8 cellular contexts compared by ENCODE assay signal in the genomic region with DNA sequence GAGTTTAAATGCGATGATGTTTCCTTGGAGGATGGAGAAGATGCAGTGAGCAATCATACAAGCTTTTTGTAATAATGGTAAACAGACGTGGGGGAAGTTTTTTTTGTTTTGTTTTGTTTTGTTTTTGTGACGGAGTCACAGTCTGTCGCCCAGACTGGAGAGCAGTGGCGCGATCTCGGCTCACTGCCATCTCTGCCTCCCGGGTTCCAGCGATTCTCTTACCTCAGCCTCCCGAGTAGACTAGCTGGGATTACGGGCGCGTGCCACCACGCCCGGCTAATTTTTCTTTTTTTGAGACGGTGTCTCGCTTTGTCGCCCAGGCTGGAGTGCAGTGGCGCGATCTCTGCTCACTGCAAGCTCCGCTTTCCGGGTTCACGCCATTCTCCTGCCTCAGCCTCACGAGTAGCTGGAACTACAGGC. TPM values are rescaled to one million over a fixed set of nuclear protein-coding genes. Genes with fewer than 3 reads are reported as not detected.
DNase-seq lines count a peak whose midpoint lies in the region; ATAC-seq, FAIRE-seq and TF ChIP-seq lines count a peak whose summit lies in the region.
"Not testable (repeated sequence)": the region's sequence is repeated elsewhere in the genome, so short reads cannot be mapped to it uniquely, and the experiment has no call there.

No MANE protein-coding gene starts in this region.

- not testable (repeated sequence) for H2AFZ ChIP-seq in SU-DHL-6 (ENCODE audit: low read depth, low read length, severe bottlenecking)
- H2AFZ ChIP-seq in keratinocyte (ENCODE audit: control insufficient read depth, low read length), result peak overlapping the region; percentile 87

- not testable (repeated sequence) for TF ChIP-seq CTCF in SU-DHL-6 (IDR thresholded peaks at IDR 0.05; ENCODE audit: insufficient read depth, low read length, poor library complexity, severe bottlenecking); keratinocyte (optimal IDR thresholded peaks at IDR 0.05 in 1 of 3, IDR thresholded peaks at IDR 0.05 in 1 of 3, conservative IDR thresholded peaks at IDR 0.05 in 1 of 3; ENCODE audit: extremely low read depth in 1 of 3, insufficient read depth in 2 of 3, low read length in 3 of 3); pancreas (IDR thresholded peaks at IDR 0.05); tibial artery (IDR thresholded peaks at IDR 0.05)

- not testable (repeated sequence) for H3K9me1 ChIP-seq in keratinocyte (ENCODE audit: control insufficient read depth, extremely low read depth, insufficient read depth, low read length)

- H3K79me2 ChIP-seq in SU-DHL-6 (ENCODE audit: insufficient read depth, low read length), result peaks cover 77% of the 10 kb centered on the region
- peaks cover 78% of the 10 kb centered on the region for H3K79me2 ChIP-seq in keratinocyte (ENCODE audit: control insufficient read depth, insufficient read depth, low read length)

- peak overlapping the region; percentile 94 for H3K9ac ChIP-seq in HUES48 (ENCODE audit: low read depth, low read length)
- H3K9ac ChIP-seq in SU-DHL-6 (ENCODE audit: low read length), result peak overlapping the region; percentile 85
- H3K9ac ChIP-seq in keratinocyte (ENCODE audit: control insufficient read depth, extremely low read depth, insufficient read depth, low read length), result peak overlapping the region; percentile 97

- not testable (repeated sequence) for H3K27me3 ChIP-seq in HUES48 (ENCODE audit: control insufficient read depth, insufficient read depth, low read length); SU-DHL-6 (ENCODE audit: low read length); effector memory CD4-positive, alpha-beta T cell (replicated peaks; ENCODE audit: control insufficient read depth, insufficient read depth, low read length, poor library complexity, severe bottlenecking); keratinocyte (ENCODE audit: control insufficient read depth, extremely low read depth, insufficient read depth, low read length); pancreas; tibial artery

- H3K9me2 ChIP-seq in SU-DHL-6 (replicated peaks; ENCODE audit: insufficient read depth, low read length), result not testable (repeated sequence)

- not testable (repeated sequence) for H3K9me3 ChIP-seq in HUES48 (ENCODE audit: control insufficient read depth, insufficient read depth, low read length); SU-DHL-6 (ENCODE audit: insufficient read depth, low read length); effector memory CD4-positive, alpha-beta T cell (ENCODE audit: control insufficient read depth, low read length); keratinocyte (ENCODE audit: control insufficient read depth, low read depth, low read length); pancreas; tibial artery

- not testable (repeated sequence) for FAIRE-seq in keratinocyte (lab: Jason Lieb, UNC); pancreas (lab: Jason Lieb, UNC)

- DNase-seq in ELF-1 (ENCODE audit: low read depth, low spot score), result peak; percentile 47
- DNase-seq in activated effector memory CD4-positive, alpha-beta T cell treated with anti-CD3 and anti-CD28 coated beads, Interleukin-2, amount 50 U/mL, for 16 hours, result peak; percentile 74
- DNase-seq in effector memory CD4-positive, alpha-beta T cell, result peak; percentile 3 to 33 (median 8)
- DNase-seq in keratinocyte (ENCODE audit: low read depth, low spot score), result not testable (repeated sequence)
- peak in 2 of 6 donors; percentile 29 to 60 for DNase-seq in pancreas
- DNase-seq in tibial artery, result peak in 1 of 2 donors; percentile 77

- dilution Hi-C loops in keratinocyte (cut with MboI; ENCODE audit: extremely low pct_ligation_motif_present, low sequenced_read_pairs), result not testable (repeated sequence)

- H3K36me3 ChIP-seq in HUES48 (ENCODE audit: control insufficient read depth, insufficient read depth, low read length) (peaks cover 43% of the 10 kb centered on the region), SU-DHL-6 (ENCODE audit: low read length) (peaks cover 26% of the 10 kb centered on the region), keratinocyte (ENCODE audit: control insufficient read depth in 2 of 2, extremely low read depth in 1 of 2, insufficient read depth in 2 of 2, low read length in 2 of 2) (peaks cover 2 to 22% of the 10 kb centered on the region in 2 experiments), pancreas (peaks cover 0 to 24% (median 4%) of the 10 kb centered on the region in 3 donors), tibial artery (peaks cover 20 to 31% (median 23%) of the 10 kb centered on the region in 3 donors)
- H3K36me3 ChIP-seq in effector memory CD4-positive, alpha-beta T cell (ENCODE audit: control insufficient read depth, insufficient read depth, low read length), result peaks cover 24% of the 10 kb centered on the region

- H3K27ac ChIP-seq in HUES48 (ENCODE audit: low read depth, low read length), result peak overlapping the region; percentile 95
- H3K27ac ChIP-seq in SU-DHL-6 (ENCODE audit: low read depth, low read length), result peak overlapping the region; percentile 89
- peak overlapping the region; percentile 96 for H3K27ac ChIP-seq in effector memory CD4-positive, alpha-beta T cell (ENCODE audit: insufficient read depth, low read length, poor library complexity, severe bottlenecking)
- peak overlapping the region; percentile 92 for H3K27ac ChIP-seq in keratinocyte (ENCODE audit: control insufficient read depth, insufficient read depth, low read length)
- peak overlapping the region; percentile 60 to 81 (median 74) for H3K27ac ChIP-seq in pancreas
- peak overlapping the region; percentile 85 to 86 for H3K27ac ChIP-seq in tibial artery

- H3K4me3 ChIP-seq in HUES48 (ENCODE audit: low read depth, low read length) (peak overlapping the region; percentile 87), SU-DHL-6 (ENCODE audit: insufficient read depth, low read length, poor library complexity, severe bottlenecking) (peak overlapping the region; percentile 68), keratinocyte (ENCODE audit: control insufficient read depth in 2 of 3, extremely low read depth in 1 of 3, insufficient read depth in 2 of 3, low read depth in 1 of 3, low read length in 3 of 3) (peak overlapping the region; percentile 86 to 96 (median 94)), pancreas (peak overlapping the region; percentile 65 to 90 (median 85)), tibial artery (peak overlapping the region; percentile 79 to 85)
- H3K4me3 ChIP-seq in effector memory CD4-positive, alpha-beta T cell (ENCODE audit: insufficient read depth, low read depth, low read length, poor library complexity, severe bottlenecking), result peak overlapping the region; percentile 95

- peaks cover 28% of the 10 kb centered on the region for H4K20me1 ChIP-seq in SU-DHL-6 (ENCODE audit: low read depth, low read length)
- H4K20me1 ChIP-seq in keratinocyte (ENCODE audit: control insufficient read depth, extremely low read depth, insufficient read depth, low read length), result peaks cover 13% of the 10 kb centered on the region

- 1% methylated on average over 24 of the region's 24 CpGs for WGBS in pancreas, 2 donors

- peak overlapping the region; percentile 78 for H3K4me2 ChIP-seq in SU-DHL-6 (ENCODE audit: low read depth, low read length, poor library complexity, severe bottlenecking)
- peak overlapping the region; percentile 94 for H3K4me2 ChIP-seq in keratinocyte (ENCODE audit: control insufficient read depth, extremely low read depth, insufficient read depth, low read depth, low read length)

- H3F3A ChIP-seq in SU-DHL-6 (ENCODE audit: insufficient read depth), result peaks cover 40% of the 10 kb centered on the region

- H3K4me1 ChIP-seq in HUES48 (ENCODE audit: control insufficient read depth, insufficient read depth, low read length) (peaks cover 16% of the 10 kb centered on the region), keratinocyte (ENCODE audit: control insufficient read depth, extremely low read depth, insufficient read depth, low read length) (peaks cover 35% of the 10 kb centered on the region), pancreas (peaks cover 11 to 25% (median 24%) of the 10 kb centered on the region in 3 donors), tibial artery (peaks cover 0 to 56% (median 37%) of the 10 kb centered on the region in 4 donors)
- peaks cover 39% of the 10 kb centered on the region for H3K4me1 ChIP-seq in effector memory CD4-positive, alpha-beta T cell (ENCODE audit: control insufficient read depth, insufficient read depth, low read length, poor library complexity, severe bottlenecking)

- intact Hi-C loops in pancreas (cut with DNase I); tibial artery (cut with DNase I; ENCODE audit: low total_unique reads): not testable (repeated sequence)

- peak; percentile 7 to 59 (median 30) for ATAC-seq in pancreas

RNA-seq across cellular contexts. Expression of a gene that starts 0.8 kb away (rescaled TPM):
- polyA plus RNA-seq in keratinocyte (88.0 to 142 TPM (median 92.6 TPM) in 3 replicates), pancreas (10 to 100 TPM; 43.9 to 68.3 TPM)
- 81.6 TPM for polyA plus RNA-seq in keratinocyte (2011; ENCODE audit: low read depth)
- polyA plus RNA-seq in keratinocyte (2011; cell fraction: cytosol; rRNA removed), result 75.8 and 94.4 TPM in 2 replicates
- 212 and 248 TPM in 2 replicates for polyA plus RNA-seq in keratinocyte (2011; cell fraction: nucleus; rRNA removed)
- polyA plus RNA-seq in keratinocyte (2012; ENCODE audit: low replicate concordance), result 138 and 144 TPM in 2 replicates
- 163 to 289 TPM (median 171 TPM) in 3 replicates for polyA minus RNA-seq in keratinocyte
- 58.1 TPM for polyA minus RNA-seq in keratinocyte (2011; cell fraction: cytosol; rRNA and poly(A)+ RNA removed)
- 83.0 and 225 TPM in 2 replicates for polyA minus RNA-seq in keratinocyte (2011; cell fraction: nucleus; rRNA and poly(A)+ RNA removed)
- total RNA-seq in pancreas, result 100 to 1,000 TPM in 3 of 6 donors, 10 to 100 TPM in 3; 66.3 to 131 (median 103) TPM

RNA-seq across cellular contexts. Expression of a gene that starts 1.1 kb away (rescaled TPM):
- polyA plus RNA-seq in keratinocyte (36.8 to 38.9 TPM (median 38.4 TPM) in 3 replicates), pancreas (10 to 100 TPM; 46.3 to 56.4 TPM)
- 19.3 TPM for polyA plus RNA-seq in keratinocyte (2011; ENCODE audit: low read depth)
- 25.9 and 26.4 TPM in 2 replicates for polyA plus RNA-seq in keratinocyte (2011; cell fraction: cytosol; rRNA removed)
- 47.5 and 54.9 TPM in 2 replicates for polyA plus RNA-seq in keratinocyte (2011; cell fraction: nucleus; rRNA removed)
- 27.6 and 34.8 TPM in 2 replicates for polyA plus RNA-seq in keratinocyte (2012; ENCODE audit: low replicate concordance)
- 38.4 to 48.8 TPM (median 42.5 TPM) in 3 replicates for polyA minus RNA-seq in keratinocyte
- polyA minus RNA-seq in keratinocyte (2011; cell fraction: cytosol; rRNA and poly(A)+ RNA removed), result 35.5 TPM
- 21.7 and 26.7 TPM in 2 replicates for polyA minus RNA-seq in keratinocyte (2011; cell fraction: nucleus; rRNA and poly(A)+ RNA removed)
- total RNA-seq in pancreas, result 10 to 100 TPM; 12.3 to 36.2 (median 16.6) TPM
